In genomic region chr17:71793550-71793949, GRCh38 we compare ENCODE assay signal across 17 cellular contexts.
"Had no signal": no experiment of that assay in that cellular context is flagged by ENCODE, and none has a peak within 500 bp of the region (broad histone marks: within the 10 kb centered on the region; RNA-seq: fewer than 3 reads in every experiment).

No MANE protein-coding gene starts in this region.

- ATAC-seq: left lung, T-helper 17 cell, upper lobe of right lung had no signal

- H3K4me1 ChIP-seq: esophagus muscularis mucosa, left lung, upper lobe of right lung had no signal

- H3K79me2 ChIP-seq: hepatocyte had no signal

- H3K27ac ChIP-seq: esophagus muscularis mucosa, hepatocyte, left lung, upper lobe of right lung, VCaP had no signal

- H3K4me2 ChIP-seq: hepatocyte had no signal

- H3K9me3 ChIP-seq: esophagus muscularis mucosa, left lung, upper lobe of right lung had no signal

- H3K4me3 ChIP-seq: esophagus muscularis mucosa, hepatocyte, left lung, upper lobe of right lung had no signal

- DNase-seq: activated CD4-positive, alpha-beta T cell treated with anti-CD3 and anti-CD28 coated beads for 1 hour; activated gamma-delta T cell; cortex of kidney; effector CD4-positive, alpha-beta T cell; left lung; nephron progenitor cell; occipital lobe; posterior cingulate gyrus; stimulated activated CD4-positive, alpha-beta T cell treated with anti-CD3 and anti-CD28 coated beads, Interleukin-12 subunit alpha, Interleukin-12 subunit beta, amount 100 ng/mL, for 4 hours; stimulated activated CD4-positive, alpha-beta T cell treated with anti-CD3 and anti-CD28 coated beads, Interleukin-1b, Interleukin-23, amount 100 ng/mL, for 48 hours; stimulated activated CD8-positive, alpha-beta memory T cell treated with anti-CD3 and anti-CD28 coated beads, Interleukin-4, amount 100 ng/mL, for 48 hours; stimulated activated naive CD4-positive, alpha-beta T cell; T-helper 17 cell; upper lobe of right lung had no signal

- H2AFZ ChIP-seq: hepatocyte had no signal

- H3K36me3 ChIP-seq: esophagus muscularis mucosa, left lung, upper lobe of right lung had no signal

- H3K27me3 ChIP-seq: hepatocyte, left lung, upper lobe of right lung had no signal
